In genomic region chr19:45090598-45090997, GRCh38 we compare ENCODE assay signal across 9 cellular contexts. TPM values are rescaled to one million over a fixed set of nuclear protein-coding genes. Genes with fewer than 3 reads are reported as not detected.
DNase-seq lines count a peak whose midpoint lies in the region; TF ChIP-seq lines count a peak whose summit lies in the region.
"Had no signal": no experiment of that assay in that cellular context is flagged by ENCODE, and none has a peak within 500 bp of the region (broad histone marks: within the 10 kb centered on the region; RNA-seq: fewer than 3 reads in every experiment).

No MANE protein-coding gene starts in this region.

- peak overlapping the region; percentile 92 to 94 for H3K4me3 ChIP-seq in foreskin fibroblast (ENCODE audit: low read depth in 1 of 2, low read length in 2 of 2)

- TF ChIP-seq CTCF in VCaP (conservative IDR thresholded peaks at IDR 0.05) (no peak), foreskin fibroblast (IDR thresholded peaks at IDR 0.05; ENCODE audit: low read depth, low read length) (no peak)

- H3K27ac ChIP-seq in VCaP (peak overlapping the region; percentile 98), temporal lobe (ENCODE audit: low read depth, low read length) (peak overlapping the region; percentile 70)

- DNase-seq in foreskin fibroblast (no peak), cerebellar nuclear complex (lab: John Stamatoyannopoulos, UW) (no peak), COLO668 (lab: John Stamatoyannopoulos, UW; ENCODE audit: unreplicated experiment) (no peak)
- DNase-seq: activated CD8-positive, alpha-beta T cell treated with anti-CD3 and anti-CD28 coated beads for 36 hours; Kasumi-1; naive B cell had no signal

RNA-seq across cellular contexts. Expression of gene PPP1R37, which starts 2.4 kb away (rescaled TPM):
- 18.9 TPM for total RNA-seq in temporal lobe

RNA-seq across cellular contexts. Expression of gene GEMIN7, which starts 11.5 kb away (rescaled TPM):
- 5.9 TPM for total RNA-seq in temporal lobe

RNA-seq across cellular contexts. Expression of gene ZNF296, which starts 14.3 kb away (rescaled TPM):
- under 0.01 TPM for total RNA-seq in temporal lobe
- total RNA-seq: H4 had no signal

RNA-seq across cellular contexts. Expression of gene CLASRP, which starts 51.8 kb away (rescaled TPM):
- total RNA-seq in temporal lobe, result 6.6 TPM
